In the genomic region with DNA sequence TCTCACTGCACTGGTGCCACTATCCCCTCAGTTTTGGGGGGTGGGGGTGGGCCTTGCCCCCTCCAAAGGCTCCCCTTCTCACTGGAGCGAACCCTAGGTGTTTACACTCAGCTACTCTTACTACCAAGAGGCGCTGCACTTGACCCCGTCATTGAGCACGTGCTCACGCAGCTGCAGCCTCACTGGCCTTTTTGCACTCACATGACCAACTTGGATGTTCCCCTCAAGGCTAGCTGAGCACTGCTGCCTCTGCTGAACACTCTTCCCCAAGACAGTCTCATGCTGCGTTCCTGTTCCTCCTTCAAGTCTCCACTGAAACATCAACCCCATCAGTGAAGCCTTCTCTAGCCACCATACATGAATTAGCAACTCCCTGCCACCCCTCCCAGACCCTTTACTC, we compare ENCODE assay signal across 15 cellular contexts. TPM values are rescaled to one million over a fixed set of nuclear protein-coding genes. Genes with fewer than 3 reads are reported as not detected.
DNase-seq lines count a peak whose midpoint lies in the region; ATAC-seq and TF ChIP-seq lines count a peak whose summit lies in the region.
"Had no signal": no experiment of that assay in that cellular context is flagged by ENCODE, and none has a peak within 500 bp of the region (broad histone marks: within the 10 kb centered on the region; RNA-seq: fewer than 3 reads in every experiment).

No MANE protein-coding gene starts in this region.

- H3K27me3 ChIP-seq in mammary epithelial cell (ENCODE audit: insufficient read depth, low read length) (no peaks in the 10 kb centered on the region), lung (ENCODE audit: control insufficient read depth, insufficient read depth) (no peaks in the 10 kb centered on the region), suprapubic skin (no peaks in the 10 kb centered on the region)

- in situ Hi-C loops in mammary epithelial cell (cut with MboI; ENCODE audit: low sequenced_read_pairs in 2 of 2) = loop anchor here in 1 of 2 donors (25.0 kb wide), 1 partner anchor 248 kb away; no protein-coding TSS in a partner anchor

- H3K4me1 Mint-ChIP-seq in MCF 10A (ENCODE audit: insufficient read depth, unreplicated experiment) = peaks cover 15% of the 10 kb centered on the region
- peaks cover 22% of the 10 kb centered on the region for H3K4me1 Mint-ChIP-seq in activated T-helper 17 cell treated with anti-CD3 and anti-CD28 coated beads, Interleukin-2, amount 50 U/mL, for 72 hours

- POLR2A ChIA-PET in MCF 10A (lab: Yijun Ruan, JAX) = interaction anchor here (0.7 to 18.1 kb wide), 8 partner anchors 11 to 1373 kb away, joined by 3 to 877 read pairs (median 6); a partner anchor contains a TSS

- no peak for ATAC-seq in activated T-helper 17 cell treated with anti-CD3 and anti-CD28 coated beads, Interleukin-2, amount 50 U/mL, for 72 hours (replicated peaks)
- ATAC-seq in lung (ENCODE audit: insufficient read depth, low FRiP score) (no peak), HG03457 (IDR thresholded peaks at IDR 0.05; ENCODE audit: unreplicated experiment) (no peak), GM18858 (IDR thresholded peaks at IDR 0.05; ENCODE audit: unreplicated experiment) (no peak)

- no peak for TF ChIP-seq CTCF in MCF 10A (IDR thresholded peaks at IDR 0.05; ENCODE audit: unreplicated experiment)
- no peak for TF ChIP-seq CTCF in mammary epithelial cell (conservative IDR thresholded peaks at IDR 0.05 in 1 of 2, IDR thresholded peaks at IDR 0.05 in 1 of 2; ENCODE audit: extremely low read depth in 1 of 2, insufficient read depth in 1 of 2, low read depth in 1 of 2, low read length in 2 of 2)
- no peak for TF ChIP-seq CTCF in lung (IDR thresholded peaks at IDR 0.05; ENCODE audit: control extremely low read depth, extremely low read depth)
- no peak for TF ChIP-seq CTCF in suprapubic skin (IDR thresholded peaks at IDR 0.05)

- peaks cover 8% of the 10 kb centered on the region for H3K36me3 ChIP-seq in mammary epithelial cell (ENCODE audit: insufficient read depth, low read length)
- H3K36me3 ChIP-seq in lung (ENCODE audit: control insufficient read depth in 2 of 2, insufficient read depth in 2 of 2, low read length in 2 of 2) = peaks cover 10 to 17% of the 10 kb centered on the region in 2 donors
- H3K36me3 ChIP-seq in suprapubic skin = peaks cover 42% of the 10 kb centered on the region

- dilution Hi-C loops in mammary epithelial cell (cut with HindIII; ENCODE audit: low sequenced_read_pairs) = no loop called here

- intact Hi-C loops in MCF 10A (cut with micrococcal nuclease) = no loop called here
- intact Hi-C loops in mammary epithelial cell (cut with micrococcal nuclease) = no loop called here

- H2AFZ ChIP-seq in mammary epithelial cell (ENCODE audit: low read depth, low read length) = no peak overlapping the region

- TF ChIP-seq POLR2A in suprapubic skin (IDR thresholded peaks at IDR 0.05) = no peak

- H3K4me2 ChIP-seq in mammary epithelial cell (ENCODE audit: insufficient read depth, low read depth, low read length) = no peak overlapping the region

- no peaks in the 10 kb centered on the region for H3K9me3 ChIP-seq in mammary epithelial cell (replicated peaks; ENCODE audit: insufficient read depth, low read length)
- H3K9me3 ChIP-seq in lung (ENCODE audit: control insufficient read depth in 2 of 2, insufficient read depth in 1 of 2, low read length in 1 of 2) = no peaks in the 10 kb centered on the region
- H3K9me3 ChIP-seq in suprapubic skin = no peaks in the 10 kb centered on the region

- H4K20me1 ChIP-seq in mammary epithelial cell (ENCODE audit: insufficient read depth, low read length) = no peaks in the 10 kb centered on the region

- peaks cover 94% of the 10 kb centered on the region for H3K36me3 Mint-ChIP-seq in MCF 10A (ENCODE audit: insufficient read depth, unreplicated experiment)
- H3K36me3 Mint-ChIP-seq in activated T-helper 17 cell treated with anti-CD3 and anti-CD28 coated beads, Interleukin-2, amount 50 U/mL, for 72 hours (ENCODE audit: low read depth) = peaks cover 76% of the 10 kb centered on the region

- H3K4me3 ChIP-seq in mammary epithelial cell (replicated peaks in 1 of 3; ENCODE audit: insufficient read depth in 1 of 3, low read depth in 2 of 3, low read length in 3 of 3) (no peak overlapping the region), lung (peak overlapping the region; percentile 11), suprapubic skin (peak overlapping the region; percentile 20)

- no peak overlapping the region for H3K9ac ChIP-seq in mammary epithelial cell (ENCODE audit: insufficient read depth, low read length)

- H3K4me1 ChIP-seq in mammary epithelial cell (ENCODE audit: insufficient read depth, low read length) (peaks cover 21% of the 10 kb centered on the region), lung (ENCODE audit: control insufficient read depth in 2 of 2, insufficient read depth in 2 of 2, low read length in 2 of 2) (peaks cover 5 to 14% of the 10 kb centered on the region in 2 donors), suprapubic skin (peaks cover 45% of the 10 kb centered on the region)

- H3K79me2 ChIP-seq in mammary epithelial cell (ENCODE audit: insufficient read depth, low read length) = peaks cover 28% of the 10 kb centered on the region

- no peak overlapping the region for H3K27ac ChIP-seq in mammary epithelial cell (ENCODE audit: insufficient read depth, low read depth, low read length)
- peak overlapping the region in 1 of 2 donors; percentile 42 for H3K27ac ChIP-seq in lung (ENCODE audit: low read depth in 1 of 2, low read length in 1 of 2)
- no peak overlapping the region for H3K27ac ChIP-seq in suprapubic skin
- H3K27ac ChIP-seq: epithelial cell of prostate had no signal

- peak overlapping the region; percentile 87 for H3K27ac Mint-ChIP-seq in MCF 10A (ENCODE audit: low read depth, unreplicated experiment)
- peak overlapping the region; percentile 71 for H3K27ac Mint-ChIP-seq in activated T-helper 17 cell treated with anti-CD3 and anti-CD28 coated beads, Interleukin-2, amount 50 U/mL, for 72 hours

- no peak for TF ChIP-seq EP300 in suprapubic skin (IDR thresholded peaks at IDR 0.05)

- H3K4me3 Mint-ChIP-seq in MCF 10A (ENCODE audit: unreplicated experiment) = peak overlapping the region; percentile 77
- peak overlapping the region; percentile 25 for H3K4me3 Mint-ChIP-seq in activated T-helper 17 cell treated with anti-CD3 and anti-CD28 coated beads, Interleukin-2, amount 50 U/mL, for 72 hours
- H3K4me3 Mint-ChIP-seq: naive B cell had no signal

- H3K9me3 Mint-ChIP-seq in MCF 10A (ENCODE audit: unreplicated experiment) = no peaks in the 10 kb centered on the region
- no peaks in the 10 kb centered on the region for H3K9me3 Mint-ChIP-seq in activated T-helper 17 cell treated with anti-CD3 and anti-CD28 coated beads, Interleukin-2, amount 50 U/mL, for 72 hours
- H3K9me3 Mint-ChIP-seq: naive B cell had no signal

- 100% methylated on average over 2 of the region's 6 CpGs for WGBS in mammary epithelial cell (ENCODE audit: low coverage, missing lambda C conversion rate)
- 72% methylated on average over 6 of the region's 6 CpGs for WGBS in lung, 2 donors
- 79% methylated on average over 6 of the region's 6 CpGs for WGBS in suprapubic skin

- DNase-seq in MCF 10A (ENCODE audit: unreplicated experiment) (no peak), mammary epithelial cell (no peak), lung (ENCODE audit: low spot score) (no peak), suprapubic skin (ENCODE audit: low spot score in 2 of 2) (no peak), dedifferentiated amniotic fluid mesenchymal stem cell (ENCODE audit: extremely low spot score) (no peak)
- DNase-seq: dermis blood vessel endothelial cell, naive B cell, NCI-H187 treated with DMSO at 0.1 percent for 48 hours, NCI-H446 treated with DMSO at 0.1 percent for 48 hours, substantia nigra, SW 1271 had no signal

- BruUV-seq in MCF 10A (replicated peaks; lab: Mats Ljungman, UMichigan) (no TSS peak), mammary epithelial cell (replicated peaks; lab: Mats Ljungman, UMichigan) (no TSS peak)

- no peaks in the 10 kb centered on the region for H3K27me3 Mint-ChIP-seq in MCF 10A (ENCODE audit: insufficient read depth, unreplicated experiment)
- H3K27me3 Mint-ChIP-seq in activated T-helper 17 cell treated with anti-CD3 and anti-CD28 coated beads, Interleukin-2, amount 50 U/mL, for 72 hours = no peaks in the 10 kb centered on the region
- H3K27me3 Mint-ChIP-seq: naive B cell had no signal

- CTCF ChIA-PET in MCF 10A (lab: Yijun Ruan, JAX) (interaction anchor here (0.7 to 4.1 kb wide), 6 partner anchors 31 to 623 kb away, joined by 3 to 44 read pairs (median 6); no protein-coding TSS in a partner anchor), mammary epithelial cell (lab: Charles Lee; ENCODE audit: low non-redundant PET) (no interaction called here)

RNA-seq across cellular contexts. Expression of a gene that starts 4.1 kb away (rescaled TPM):
- 424 and 600 TPM in 2 replicates for total RNA-seq in MCF 10A (2022)
- 100 to 1,000 TPM; 105 to 145 TPM for total RNA-seq in mammary epithelial cell
- polyA plus RNA-seq in mammary epithelial cell = 51.3 TPM
- polyA minus RNA-seq in mammary epithelial cell = 77.2 TPM
- total RNA-seq in activated T-helper 17 cell treated with anti-CD3 and anti-CD28 coated beads, Interleukin-2, amount 50 U/mL, for 72 hours = 100 to 1,000 TPM; 110 to 112 TPM
- total RNA-seq in lung = 100 to 1,000 TPM; 797 to 807 TPM
- polyA plus RNA-seq in lung = 1,000 to 10,000 TPM in 1 of 2 donors, 100 to 1,000 TPM in 1; 219 to 3,918 TPM
- 100 to 1,000 TPM; 159 to 173 (median 167) TPM for total RNA-seq in suprapubic skin

RNA-seq across cellular contexts. Expression of a gene that starts 38.3 kb away (rescaled TPM):
- total RNA-seq in MCF 10A (2022) = 116 and 142 TPM in 2 replicates
- 10 to 100 TPM; 64.5 to 92.0 TPM for total RNA-seq in mammary epithelial cell
- 22.3 TPM for polyA plus RNA-seq in mammary epithelial cell
- 34.2 TPM for polyA minus RNA-seq in mammary epithelial cell
- total RNA-seq in activated T-helper 17 cell treated with anti-CD3 and anti-CD28 coated beads, Interleukin-2, amount 50 U/mL, for 72 hours = 10 to 100 TPM; 79.8 to 88.5 TPM
- total RNA-seq in lung = 100 to 1,000 TPM in 1 of 2 donors, 10 to 100 TPM in 1; 85.0 to 140 TPM
- polyA plus RNA-seq in lung = 100 to 1,000 TPM in 1 of 2 donors, 10 to 100 TPM in 1; 70.8 to 145 TPM
- 100 to 1,000 TPM in 1 of 4 donors, 10 to 100 TPM in 3; 68.7 to 103 (median 85.3) TPM for total RNA-seq in suprapubic skin

Comparison
In these comparisons a context has a peak if more than half of its experiments do, and no peak if none do; other contexts are left out.
1. H3K4me3 ChIP-seq: peak in lung (single experiment) and suprapubic skin (single experiment); none in mammary epithelial cell (0 of 3).